Comparison of ENCODE assay signal across 1 cellular context in the genomic region with DNA sequence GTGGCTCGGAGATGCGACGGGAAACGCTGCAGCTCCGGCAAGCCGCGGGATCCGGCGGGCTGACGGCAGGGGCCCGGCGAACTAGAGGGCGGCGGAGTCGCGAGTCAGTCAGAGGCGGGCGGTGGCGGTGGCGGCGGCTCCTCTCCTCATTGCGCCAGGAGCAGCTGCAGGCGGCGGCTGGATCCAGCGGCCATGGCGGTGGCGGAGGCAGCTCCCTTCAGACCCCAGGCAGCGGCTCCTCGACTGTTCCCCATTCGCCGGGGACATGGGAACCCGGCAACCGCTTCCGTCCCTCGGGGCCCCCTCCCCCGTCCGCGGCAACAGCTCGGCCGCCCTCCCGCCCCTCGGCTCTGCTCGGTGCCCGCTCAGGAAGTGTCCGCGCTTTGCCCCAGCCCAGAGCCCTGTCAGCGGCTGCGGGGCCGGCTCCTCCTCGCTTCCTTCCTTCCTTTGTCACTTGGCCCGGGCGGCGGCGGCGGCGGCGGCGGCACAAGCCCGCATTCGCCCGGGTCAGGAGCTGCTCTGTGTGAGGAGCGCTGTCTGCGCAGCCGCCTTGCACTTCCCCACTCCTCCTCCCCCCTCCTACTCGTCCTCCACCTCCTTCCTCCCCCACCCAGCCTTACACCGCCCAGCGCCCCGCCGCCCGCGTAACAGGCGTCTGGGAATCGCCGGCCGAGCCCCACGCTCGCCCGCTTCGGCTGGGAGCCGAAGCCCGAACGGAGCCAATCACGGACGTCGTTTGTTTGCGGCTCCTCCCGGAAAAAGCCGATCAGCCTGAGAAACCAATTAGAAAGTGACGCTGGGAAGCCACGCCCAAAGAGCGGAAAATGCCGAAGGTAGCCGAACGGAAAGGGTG.
TF ChIP-seq lines count a peak whose summit lies in the region.

A gene (minus strand): TSS at position 525 of the 853 bp plus-strand sequence. CDS start 1,013 bp downstream, outside the sequence.

TF ChIP-seq in neural cell, 6 proteins besides CTCF, POLR2A, EP300 and RAD21 (continued from another document):
- TF ChIP-seq, protein P1, sequence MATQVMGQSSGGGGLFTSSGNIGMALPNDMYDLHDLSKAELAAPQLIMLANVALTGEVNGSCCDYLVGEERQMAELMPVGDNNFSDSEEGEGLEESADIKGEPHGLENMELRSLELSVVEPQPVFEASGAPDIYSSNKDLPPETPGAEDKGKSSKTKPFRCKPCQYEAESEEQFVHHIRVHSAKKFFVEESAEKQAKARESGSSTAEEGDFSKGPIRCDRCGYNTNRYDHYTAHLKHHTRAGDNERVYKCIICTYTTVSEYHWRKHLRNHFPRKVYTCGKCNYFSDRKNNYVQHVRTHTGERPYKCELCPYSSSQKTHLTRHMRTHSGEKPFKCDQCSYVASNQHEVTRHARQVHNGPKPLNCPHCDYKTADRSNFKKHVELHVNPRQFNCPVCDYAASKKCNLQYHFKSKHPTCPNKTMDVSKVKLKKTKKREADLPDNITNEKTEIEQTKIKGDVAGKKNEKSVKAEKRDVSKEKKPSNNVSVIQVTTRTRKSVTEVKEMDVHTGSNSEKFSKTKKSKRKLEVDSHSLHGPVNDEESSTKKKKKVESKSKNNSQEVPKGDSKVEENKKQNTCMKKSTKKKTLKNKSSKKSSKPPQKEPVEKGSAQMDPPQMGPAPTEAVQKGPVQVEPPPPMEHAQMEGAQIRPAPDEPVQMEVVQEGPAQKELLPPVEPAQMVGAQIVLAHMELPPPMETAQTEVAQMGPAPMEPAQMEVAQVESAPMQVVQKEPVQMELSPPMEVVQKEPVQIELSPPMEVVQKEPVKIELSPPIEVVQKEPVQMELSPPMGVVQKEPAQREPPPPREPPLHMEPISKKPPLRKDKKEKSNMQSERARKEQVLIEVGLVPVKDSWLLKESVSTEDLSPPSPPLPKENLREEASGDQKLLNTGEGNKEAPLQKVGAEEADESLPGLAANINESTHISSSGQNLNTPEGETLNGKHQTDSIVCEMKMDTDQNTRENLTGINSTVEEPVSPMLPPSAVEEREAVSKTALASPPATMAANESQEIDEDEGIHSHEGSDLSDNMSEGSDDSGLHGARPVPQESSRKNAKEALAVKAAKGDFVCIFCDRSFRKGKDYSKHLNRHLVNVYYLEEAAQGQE (IDR thresholded peaks at IDR 0.05; ENCODE audit: borderline replicate concordance), result peak; percentile 88
- TF ChIP-seq EZH2 (IDR thresholded peaks at IDR 0.05; ENCODE audit: borderline replicate concordance, insufficient read depth, low read length, poor library complexity, severe bottlenecking) (no peak), POLR2AphosphoS5 (IDR thresholded peaks at IDR 0.05) (peak; percentile 93), TAF1 (IDR thresholded peaks at IDR 0.05; ENCODE audit: low read depth) (peak; percentile 96)
